In the genomic region with DNA sequence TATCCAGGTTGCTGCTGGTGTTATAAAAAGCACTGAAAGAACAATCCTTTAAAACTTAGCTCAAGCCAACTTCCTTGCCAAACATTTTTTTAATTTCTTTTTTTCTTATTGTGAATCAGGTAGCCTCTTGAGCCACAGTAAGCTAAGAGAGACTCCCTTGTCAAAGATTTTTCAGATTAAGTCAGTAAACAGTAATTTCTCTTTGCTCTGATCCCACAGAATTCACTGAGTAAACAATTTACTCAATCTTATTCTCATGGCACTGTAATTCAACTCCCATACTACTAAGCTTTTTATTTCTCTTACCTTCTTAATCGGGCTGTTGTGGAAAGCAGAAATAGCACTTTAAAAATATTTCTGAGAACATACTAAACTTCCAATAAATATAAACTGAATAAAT, we compare ENCODE assay signal across 25 cellular contexts.
DNase-seq lines count a peak whose midpoint lies in the region; ATAC-seq, FAIRE-seq and TF ChIP-seq lines count a peak whose summit lies in the region.
"Had no signal": no experiment of that assay in that cellular context is flagged by ENCODE, and none has a peak within 500 bp of the region (broad histone marks: within the 10 kb centered on the region; RNA-seq: fewer than 3 reads in every experiment).

No MANE protein-coding gene starts in this region.

- DNase-seq in activated CD4-positive, alpha-beta memory T cell treated with anti-CD3 and anti-CD28 coated beads for 36 hours: no peak
- no peak for DNase-seq in activated CD4-positive, alpha-beta memory T cell treated with anti-CD3 and anti-CD28 coated beads, Interleukin-2, amount 10 ng/mL, durations not matched to agents 7 days and 5 days
- DNase-seq in A549 (ENCODE audit: low read depth in 1 of 2, low spot score in 1 of 2): no peak
- peak; percentile 61 for DNase-seq in amniotic epithelial cell (ENCODE audit: low read depth)
- no peak for DNase-seq in mesothelial cell of epicardium (ENCODE audit: low spot score in 2 of 2, unreplicated experiment in 2 of 2)
- DNase-seq in T-helper 2 cell treated with Interferon-gamma antibody and Interleukin-4, amounts not matched to agents 5 μg/mL and 100 μg/mL, for 36 hours (ENCODE audit: low spot score): no peak
- DNase-seq in WERI-Rb-1: no peak
- no peak for DNase-seq in T-helper 17 cell
- DNase-seq: CD8-positive, alpha-beta T cell; DND-41; GOT3; HCEC 1CT; NCI-H1417; NCI-H1694 treated with DMSO at 0.1 percent for 48 hours; NCI-H2081 treated with DMSO at 0.1 percent for 48 hours; NCI-H2171 treated with DMSO at 0.1 percent for 48 hours; NCI-H526; OCI-M1 had no signal

- H3K4me1 Mint-ChIP-seq in activated CD4-positive, alpha-beta memory T cell treated with anti-CD3 and anti-CD28 coated beads for 36 hours (ENCODE audit: low read depth): peaks cover 3% of the 10 kb centered on the region
- H3K4me1 Mint-ChIP-seq in activated CD4-positive, alpha-beta memory T cell treated with anti-CD3 and anti-CD28 coated beads, Interleukin-2, amount 10 ng/mL, durations not matched to agents 7 days and 5 days: peaks cover 14% of the 10 kb centered on the region
- H3K4me1 Mint-ChIP-seq in mesothelial cell of epicardium: no peaks in the 10 kb centered on the region
- H3K4me1 Mint-ChIP-seq in T-helper 2 cell treated with Interferon-gamma antibody and Interleukin-4, amounts not matched to agents 5 μg/mL and 100 μg/mL, for 36 hours (ENCODE audit: low read depth): peaks cover 5% of the 10 kb centered on the region
- H3K4me1 Mint-ChIP-seq in T-helper 17 cell: peaks cover 6% of the 10 kb centered on the region

- POLR2A ChIA-PET in activated CD4-positive, alpha-beta memory T cell treated with anti-CD3 and anti-CD28 coated beads for 36 hours (lab: Charles Lee): no interaction called here
- POLR2A ChIA-PET in activated CD4-positive, alpha-beta memory T cell treated with anti-CD3 and anti-CD28 coated beads, Interleukin-2, amount 10 ng/mL, durations not matched to agents 7 days and 5 days (lab: Charles Lee): interaction anchor here (0.8 kb wide), 1 partner anchor 67 kb away, joined by 3 read pairs; no protein-coding TSS in a partner anchor
- POLR2A ChIA-PET in A549 (lab: Yijun Ruan, JAX): interaction anchor here (1.2 kb wide), 1 partner anchor 11 kb away, joined by 5 read pairs; no protein-coding TSS in a partner anchor

- H3K4me1 ChIP-seq in A549: peaks cover 8% of the 10 kb centered on the region; the same call in 2 of the 3 replicates
- H3K4me1 ChIP-seq: BLaER1 treated with 17β-estradiol and CSF1 and Interleukin-3, amounts not matched to agents 10 nM and 100 nM; SJSA1 had no signal

- H3K4me3 Mint-ChIP-seq in activated CD4-positive, alpha-beta memory T cell treated with anti-CD3 and anti-CD28 coated beads for 36 hours: no peak overlapping the region
- H3K4me3 Mint-ChIP-seq in activated CD4-positive, alpha-beta memory T cell treated with anti-CD3 and anti-CD28 coated beads, Interleukin-2, amount 10 ng/mL, durations not matched to agents 7 days and 5 days: no peak overlapping the region
- H3K4me3 Mint-ChIP-seq in mesothelial cell of epicardium (no peak overlapping the region), T-helper 17 cell (no peak overlapping the region)
- H3K4me3 Mint-ChIP-seq in T-helper 2 cell treated with Interferon-gamma antibody and Interleukin-4, amounts not matched to agents 5 μg/mL and 100 μg/mL, for 36 hours: no peak overlapping the region
- H3K4me3 Mint-ChIP-seq: CD8-positive, alpha-beta T cell; IgD-negative memory B cell had no signal

- no peak for TF ChIP-seq RAD21 in A549 (conservative IDR thresholded peaks at IDR 0.05 in 1 of 2, IDR thresholded peaks at IDR 0.05 in 1 of 2)

- no peaks in the 10 kb centered on the region for H3K9me3 Mint-ChIP-seq in activated CD4-positive, alpha-beta memory T cell treated with anti-CD3 and anti-CD28 coated beads for 36 hours
- no peaks in the 10 kb centered on the region for H3K9me3 Mint-ChIP-seq in activated CD4-positive, alpha-beta memory T cell treated with anti-CD3 and anti-CD28 coated beads, Interleukin-2, amount 10 ng/mL, durations not matched to agents 7 days and 5 days
- H3K9me3 Mint-ChIP-seq in mesothelial cell of epicardium: no peaks in the 10 kb centered on the region
- H3K9me3 Mint-ChIP-seq in T-helper 2 cell treated with Interferon-gamma antibody and Interleukin-4, amounts not matched to agents 5 μg/mL and 100 μg/mL, for 36 hours: no peaks in the 10 kb centered on the region
- H3K9me3 Mint-ChIP-seq: CD8-positive, alpha-beta T cell; IgD-negative memory B cell had no signal

- TF ChIP-seq CTCF in A549 (IDR thresholded peaks at IDR 0.05) (no peak), mesothelial cell of epicardium (IDR thresholded peaks at IDR 0.05; ENCODE audit: unreplicated experiment) (no peak), WERI-Rb-1 (IDR thresholded peaks at IDR 0.05; ENCODE audit: low read depth, low read length) (no peak)

- H3K9me3 ChIP-seq in A549: no peaks in the 10 kb centered on the region
- H3K9me3 ChIP-seq in WERI-Rb-1 (ENCODE audit: severe bottlenecking): no peaks in the 10 kb centered on the region
- no peaks in the 10 kb centered on the region for H3K9me3 ChIP-seq in T-helper 17 cell (ENCODE audit: control insufficient read depth, low read length, poor library complexity, severe bottlenecking)
- H3K9me3 ChIP-seq: BLaER1 treated with 17β-estradiol and CSF1 and Interleukin-3, amounts not matched to agents 10 nM and 100 nM; SJSA1 had no signal

- intact Hi-C loops in activated CD4-positive, alpha-beta memory T cell treated with anti-CD3 and anti-CD28 coated beads for 36 hours (cut with micrococcal nuclease): no loop called here

- TF ChIP-seq POLR2A in A549 (IDR thresholded peaks at IDR 0.05; ENCODE audit: low read length): no peak

- peaks cover 77% of the 10 kb centered on the region for H3K36me3 ChIP-seq in WERI-Rb-1

- H3K27ac ChIP-seq in A549 (no peak overlapping the region), WERI-Rb-1 (no peak overlapping the region)
- H3K27ac ChIP-seq: 22Rv1; BLaER1 treated with 17β-estradiol and CSF1 and Interleukin-3, amounts not matched to agents 10 nM and 100 nM; SJSA1 had no signal

- H3K36me3 Mint-ChIP-seq in activated CD4-positive, alpha-beta memory T cell treated with anti-CD3 and anti-CD28 coated beads for 36 hours: peaks cover 35% of the 10 kb centered on the region
- H3K36me3 Mint-ChIP-seq in activated CD4-positive, alpha-beta memory T cell treated with anti-CD3 and anti-CD28 coated beads, Interleukin-2, amount 10 ng/mL, durations not matched to agents 7 days and 5 days (ENCODE audit: low read depth): peaks cover 60% of the 10 kb centered on the region
- peaks cover 46% of the 10 kb centered on the region for H3K36me3 Mint-ChIP-seq in mesothelial cell of epicardium
- peaks cover 44% of the 10 kb centered on the region for H3K36me3 Mint-ChIP-seq in T-helper 2 cell treated with Interferon-gamma antibody and Interleukin-4, amounts not matched to agents 5 μg/mL and 100 μg/mL, for 36 hours (ENCODE audit: low read depth)
- H3K36me3 Mint-ChIP-seq in T-helper 17 cell (ENCODE audit: low read depth): peaks cover 19% of the 10 kb centered on the region

- WGBS in A549 (ENCODE audit: missing lambda C conversion rate): 68% methylated on average over 1 of the region's 1 CpG

- TF ChIP-seq EP300 in A549 (IDR thresholded peaks at IDR 0.05): no peak

- peak overlapping the region; percentile 51 for H3K27ac Mint-ChIP-seq in activated CD4-positive, alpha-beta memory T cell treated with anti-CD3 and anti-CD28 coated beads for 36 hours
- no peak overlapping the region for H3K27ac Mint-ChIP-seq in activated CD4-positive, alpha-beta memory T cell treated with anti-CD3 and anti-CD28 coated beads, Interleukin-2, amount 10 ng/mL, durations not matched to agents 7 days and 5 days
- H3K27ac Mint-ChIP-seq in mesothelial cell of epicardium (peak overlapping the region; percentile 74), T-helper 17 cell (no peak overlapping the region)
- H3K27ac Mint-ChIP-seq in T-helper 2 cell treated with Interferon-gamma antibody and Interleukin-4, amounts not matched to agents 5 μg/mL and 100 μg/mL, for 36 hours: no peak overlapping the region
- H3K27ac Mint-ChIP-seq: CD8-positive, alpha-beta T cell had no signal

- CTCF ChIA-PET in activated CD4-positive, alpha-beta memory T cell treated with anti-CD3 and anti-CD28 coated beads for 36 hours (lab: Charles Lee): interaction anchor here (1.0 kb wide), 1 partner anchor 54 kb away, joined by 3 read pairs; no protein-coding TSS in a partner anchor
- CTCF ChIA-PET in activated CD4-positive, alpha-beta memory T cell treated with anti-CD3 and anti-CD28 coated beads, Interleukin-2, amount 10 ng/mL, durations not matched to agents 7 days and 5 days (lab: Charles Lee): no interaction called here
- CTCF ChIA-PET in A549 (lab: Yijun Ruan, JAX): no interaction called here

- H3K27me3 Mint-ChIP-seq in activated CD4-positive, alpha-beta memory T cell treated with anti-CD3 and anti-CD28 coated beads for 36 hours: no peaks in the 10 kb centered on the region
- no peaks in the 10 kb centered on the region for H3K27me3 Mint-ChIP-seq in activated CD4-positive, alpha-beta memory T cell treated with anti-CD3 and anti-CD28 coated beads, Interleukin-2, amount 10 ng/mL, durations not matched to agents 7 days and 5 days
- H3K27me3 Mint-ChIP-seq in mesothelial cell of epicardium (ENCODE audit: low read depth) (no peaks in the 10 kb centered on the region), T-helper 17 cell (no peaks in the 10 kb centered on the region)
- no peaks in the 10 kb centered on the region for H3K27me3 Mint-ChIP-seq in T-helper 2 cell treated with Interferon-gamma antibody and Interleukin-4, amounts not matched to agents 5 μg/mL and 100 μg/mL, for 36 hours (ENCODE audit: low read depth)
- H3K27me3 Mint-ChIP-seq: IgD-negative memory B cell had no signal

- H3K27me3 ChIP-seq in WERI-Rb-1 (ENCODE audit: insufficient read depth, low read depth, severe bottlenecking): no peaks in the 10 kb centered on the region
- H3K27me3 ChIP-seq: BLaER1 treated with 17β-estradiol and CSF1 and Interleukin-3, amounts not matched to agents 10 nM and 100 nM; SJSA1 had no signal

- ATAC-seq in A549 (no peak), T-helper 17 cell (no peak)
- ATAC-seq: CD8-positive, alpha-beta T cell; Right ventricle myocardium inferior had no signal

- H3K4me3 ChIP-seq in A549: no peak overlapping the region
- no peak overlapping the region for H3K4me3 ChIP-seq in WERI-Rb-1 (ENCODE audit: low read depth, low read length)
- H3K4me3 ChIP-seq: BLaER1 treated with 17β-estradiol and CSF1 and Interleukin-3, amounts not matched to agents 10 nM and 100 nM; SJSA1 had no signal

- peak; percentile 7 for FAIRE-seq in A549 (lab: Jason Lieb, UNC)
- FAIRE-seq: GM12891, GM18507 had no signal

- no peak overlapping the region for H3K4me2 ChIP-seq in A549
- H3K4me2 ChIP-seq: BLaER1 treated with 17β-estradiol and CSF1 and Interleukin-3, amounts not matched to agents 10 nM and 100 nM had no signal

TF ChIP-seq in A549, 52 proteins besides CTCF, POLR2A, EP300 and RAD21 (continues in another document):
- TF ChIP-seq HOXA7 (CRISPR knock-in tag; IDR thresholded peaks at IDR 0.05): no peak

Comparison
In these comparisons a context has a peak if more than half of its experiments do, and no peak if none do; other contexts are left out.
1. H3K27ac Mint-ChIP-seq: peak in activated CD4-positive, alpha-beta memory T cell treated with anti-CD3 and anti-CD28 coated beads for 36 hours (single experiment) and mesothelial cell of epicardium (single experiment); none in activated CD4-positive, alpha-beta memory T cell treated with anti-CD3 and anti-CD28 coated beads, Interleukin-2, amount 10 ng/mL, durations not matched to agents 7 days and 5 days (single experiment), T-helper 2 cell treated with Interferon-gamma antibody and Interleukin-4, amounts not matched to agents 5 μg/mL and 100 μg/mL, for 36 hours (single experiment) and T-helper 17 cell (single experiment).